In the genomic region with DNA sequence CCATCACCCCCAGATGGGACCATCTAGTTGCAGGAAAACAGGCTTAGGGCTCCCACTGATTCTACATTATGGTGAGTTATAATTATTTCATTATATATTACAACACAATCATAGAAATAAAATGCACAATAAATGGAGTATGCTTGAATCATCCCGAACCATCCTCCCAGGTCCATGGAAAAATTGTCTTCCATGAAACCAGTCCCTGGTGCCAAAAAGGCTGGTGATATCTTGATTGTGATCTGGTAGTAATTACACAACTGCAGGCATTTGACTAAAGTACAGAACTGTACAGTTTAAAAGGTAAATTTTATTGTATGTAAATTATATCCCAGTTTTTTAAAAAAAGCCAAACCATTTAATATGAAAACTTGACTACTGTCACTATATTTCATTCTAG, we compare ENCODE assay signal across 1 cellular context.
TF ChIP-seq lines count a peak whose summit lies in the region.

No MANE protein-coding gene starts in this region.

TF ChIP-seq in A549, 52 proteins besides CTCF, POLR2A, EP300 and RAD21 (continued from another document):
- no peak for TF ChIP-seq NR3C1 (IDR thresholded peaks at IDR 0.05)
TF ChIP-seq in A549: peak in this region for 0.
